Comparison of ENCODE assay signal across 14 cellular contexts in the genomic region with DNA sequence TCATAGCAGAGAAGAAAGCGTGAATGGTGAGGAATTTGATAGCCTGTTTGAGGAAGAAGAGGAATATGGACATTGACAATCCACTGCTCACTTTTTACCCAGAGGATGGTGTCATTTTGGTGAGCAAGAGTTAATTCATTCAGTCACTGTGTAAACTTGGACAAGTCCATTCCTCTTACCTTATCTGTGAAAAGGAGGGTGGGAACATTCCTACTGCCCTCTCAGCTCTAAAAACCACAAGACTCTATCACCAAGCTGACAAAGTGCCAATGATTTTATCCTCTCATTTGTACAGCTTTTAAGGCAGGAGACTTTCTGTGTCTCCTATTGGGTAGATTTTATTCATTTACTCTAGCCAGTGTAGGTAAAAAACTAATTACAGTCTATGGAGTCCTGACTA.
DNase-seq lines count a peak whose midpoint lies in the region; TF ChIP-seq lines count a peak whose summit lies in the region.
"Had no signal": no experiment of that assay in that cellular context is flagged by ENCODE, and none has a peak within 500 bp of the region (broad histone marks: within the 10 kb centered on the region; RNA-seq: fewer than 3 reads in every experiment).

No MANE protein-coding gene starts in this region.

- DNase-seq in Daoy (ENCODE audit: low read depth), result peak; percentile 78
- peak; percentile 94 for DNase-seq in M059J (ENCODE audit: low read depth)
- DNase-seq in epithelial cell of prostate (ENCODE audit: low read depth, low spot score), result peak; percentile 73
- DNase-seq in mesothelial cell of epicardium (ENCODE audit: low spot score in 2 of 2, unreplicated experiment in 2 of 2), result no peak
- no peak for DNase-seq in NCI-H82 treated with DMSO at 0.1 percent for 48 hours (lab: John Stamatoyannopoulos, UW; ENCODE audit: unreplicated experiment)
- DNase-seq in ecto neural progenitor cell (ENCODE audit: low spot score), result no peak
- DNase-seq in NCI-H1694 treated with DMSO at 0.1 percent for 48 hours (lab: John Stamatoyannopoulos, UW), result no peak
- no peak for DNase-seq in AG08396 (ENCODE audit: low spot score)
- DNase-seq: activated CD4-positive, alpha-beta T cell treated with anti-CD3 and anti-CD28 coated beads, Interleukin-2, amount 10 ng/mL, durations not matched to agents 7 days and 5 days; activated T-cell treated with anti-CD3 and anti-CD28 coated beads, Interleukin-2, amount 50 U/mL, for 4 hours; NCI-H187; NCI-H526; tibial artery had no signal

- H3K27ac Mint-ChIP-seq in mesothelial cell of epicardium, result peak overlapping the region; percentile 30
- H3K27ac Mint-ChIP-seq: activated CD4-positive, alpha-beta T cell treated with anti-CD3 and anti-CD28 coated beads, Interleukin-2, amount 10 ng/mL, durations not matched to agents 7 days and 5 days had no signal

- no peak for TF ChIP-seq CTCF in mesothelial cell of epicardium (IDR thresholded peaks at IDR 0.05; ENCODE audit: unreplicated experiment)

- peaks cover 9% of the 10 kb centered on the region for H3K4me1 Mint-ChIP-seq in mesothelial cell of epicardium
- H3K4me1 Mint-ChIP-seq: activated CD4-positive, alpha-beta T cell treated with anti-CD3 and anti-CD28 coated beads, Interleukin-2, amount 10 ng/mL, durations not matched to agents 7 days and 5 days had no signal

- no peaks in the 10 kb centered on the region for H3K27me3 Mint-ChIP-seq in mesothelial cell of epicardium (ENCODE audit: low read depth)
- H3K27me3 Mint-ChIP-seq: activated CD4-positive, alpha-beta T cell treated with anti-CD3 and anti-CD28 coated beads, Interleukin-2, amount 10 ng/mL, durations not matched to agents 7 days and 5 days had no signal

- H3K36me3 Mint-ChIP-seq in mesothelial cell of epicardium, result no peaks in the 10 kb centered on the region

- no peak overlapping the region for H3K4me3 Mint-ChIP-seq in mesothelial cell of epicardium
- H3K4me3 Mint-ChIP-seq: activated CD4-positive, alpha-beta T cell treated with anti-CD3 and anti-CD28 coated beads, Interleukin-2, amount 10 ng/mL, durations not matched to agents 7 days and 5 days; activated T-cell treated with anti-CD3 and anti-CD28 coated beads, Interleukin-2, amount 50 U/mL, for 4 hours had no signal

- peak overlapping the region; percentile 37 for H3K27ac ChIP-seq in epithelial cell of prostate
- H3K27ac ChIP-seq: prostate gland, tibial artery had no signal

- H3K9me3 Mint-ChIP-seq in mesothelial cell of epicardium, result peaks cover 4% of the 10 kb centered on the region
- H3K9me3 Mint-ChIP-seq: activated CD4-positive, alpha-beta T cell treated with anti-CD3 and anti-CD28 coated beads, Interleukin-2, amount 10 ng/mL, durations not matched to agents 7 days and 5 days; activated T-cell treated with anti-CD3 and anti-CD28 coated beads, Interleukin-2, amount 50 U/mL, for 4 hours had no signal

Comparison
In these comparisons a context has a peak if more than half of its experiments do, and no peak if none do; other contexts are left out.
1. DNase-seq: peak in Daoy (single experiment), M059J (single experiment) and epithelial cell of prostate (single experiment); none in mesothelial cell of epicardium (0 of 2), NCI-H82 treated with DMSO at 0.1 percent for 48 hours (single experiment), ecto neural progenitor cell (single experiment), NCI-H1694 treated with DMSO at 0.1 percent for 48 hours (single experiment) and AG08396 (single experiment).